22 cellular contexts compared by ENCODE assay signal in the genomic region with DNA sequence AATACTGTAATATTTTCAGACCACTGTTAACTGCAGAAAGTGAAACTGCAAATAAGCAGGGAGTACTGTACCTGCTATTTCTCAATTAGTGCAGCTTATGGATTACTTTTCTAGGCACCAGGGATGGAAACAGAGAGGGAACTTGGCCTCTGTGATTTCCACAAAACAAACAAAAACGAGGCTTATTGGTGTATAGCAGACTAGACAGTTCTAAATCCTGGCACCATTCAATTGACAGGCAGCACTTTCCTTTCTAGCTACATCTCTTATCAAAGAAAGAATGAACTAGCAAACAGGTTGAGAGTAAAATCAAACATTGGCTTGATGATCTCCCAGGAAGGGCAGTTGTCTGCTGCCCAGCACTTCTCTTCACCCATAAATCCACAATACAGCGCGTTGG. TPM values are rescaled to one million over a fixed set of nuclear protein-coding genes. Genes with fewer than 3 reads are reported as not detected.
"Had no signal": no experiment of that assay in that cellular context is flagged by ENCODE, and none has a peak within 500 bp of the region (broad histone marks: within the 10 kb centered on the region; RNA-seq: fewer than 3 reads in every experiment).

No MANE protein-coding gene starts in this region.

- H3K4me1 Mint-ChIP-seq: immature natural killer cell; naive B cell; nephron; stimulated activated effector memory CD8-positive, alpha-beta T cell treated with anti-CD3 and anti-CD28 coated beads, Interleukin-12 subunit alpha, Interleukin-12 subunit beta, amount 100 ng/mL, for 72 hours had no signal

- DNase-seq: cortex of kidney; dorsolateral prefrontal cortex; effector memory CD4-positive, alpha-beta T cell; gastrocnemius medialis; heart right ventricle; immature natural killer cell; left ventricle myocardium inferior; naive B cell; occipital lobe; pancreas; right cardiac atrium; stimulated activated CD4-positive, alpha-beta T cell treated with anti-CD3 and anti-CD28 coated beads, Interleukin-4, amount 100 ng/mL, for 1 hour; stimulated activated CD8-positive, alpha-beta memory T cell treated with anti-CD3 and anti-CD28 coated beads, Interleukin-4, amount 100 ng/mL, for 48 hours; tibial artery; upper lobe of left lung had no signal

- H3K4me3 ChIP-seq: dorsolateral prefrontal cortex, esophagus muscularis mucosa, gastrocnemius medialis, heart right ventricle, left ventricle myocardium inferior, pancreas, tibial artery, upper lobe of left lung, vagina had no signal

- H3K27me3 ChIP-seq: dorsolateral prefrontal cortex, esophagus muscularis mucosa, gastrocnemius medialis, heart right ventricle, pancreas, tibial artery, upper lobe of left lung, vagina had no signal

- H3K27ac Mint-ChIP-seq: naive B cell; nephron; stimulated activated effector memory CD8-positive, alpha-beta T cell treated with anti-CD3 and anti-CD28 coated beads, Interleukin-12 subunit alpha, Interleukin-12 subunit beta, amount 100 ng/mL, for 72 hours; stimulated activated naive CD8-positive, alpha-beta T cell treated with anti-CD3 and anti-CD28 coated beads, Interleukin-15, Interleukin-2, amounts not matched to agents 100 ng/mL and 50 ng/mL, for 24 hours had no signal

- H3K36me3 ChIP-seq: esophagus muscularis mucosa, gastrocnemius medialis, heart right ventricle, left ventricle myocardium inferior, pancreas, tibial artery, upper lobe of left lung, vagina had no signal

- H3K9me3 Mint-ChIP-seq: immature natural killer cell; stimulated activated effector memory CD8-positive, alpha-beta T cell treated with anti-CD3 and anti-CD28 coated beads, Interleukin-12 subunit alpha, Interleukin-12 subunit beta, amount 100 ng/mL, for 72 hours; stimulated activated naive CD8-positive, alpha-beta T cell treated with anti-CD3 and anti-CD28 coated beads, Interleukin-15, Interleukin-2, amounts not matched to agents 100 ng/mL and 50 ng/mL, for 24 hours had no signal

- ATAC-seq: gastrocnemius medialis; heart right ventricle; right cardiac atrium; stimulated activated effector memory CD8-positive, alpha-beta T cell treated with anti-CD3 and anti-CD28 coated beads, Interleukin-12 subunit alpha, Interleukin-12 subunit beta, amount 100 ng/mL, for 72 hours had no signal

- H3K9me3 ChIP-seq: esophagus muscularis mucosa, gastrocnemius medialis, pancreas, tibial artery, upper lobe of left lung, vagina had no signal

- H3K4me3 Mint-ChIP-seq: immature natural killer cell; naive B cell; nephron; stimulated activated effector memory CD8-positive, alpha-beta T cell treated with anti-CD3 and anti-CD28 coated beads, Interleukin-12 subunit alpha, Interleukin-12 subunit beta, amount 100 ng/mL, for 72 hours; stimulated activated naive CD8-positive, alpha-beta T cell treated with anti-CD3 and anti-CD28 coated beads, Interleukin-15, Interleukin-2, amounts not matched to agents 100 ng/mL and 50 ng/mL, for 24 hours had no signal

- H3K4me1 ChIP-seq: gastrocnemius medialis, tibial artery, vagina had no signal

- H3K27ac ChIP-seq: dorsolateral prefrontal cortex, epithelial cell of prostate, esophagus muscularis mucosa, gastrocnemius medialis, left ventricle myocardium inferior, pancreas, tibial artery, vagina had no signal

- H3K36me3 Mint-ChIP-seq: immature natural killer cell; naive B cell; stimulated activated effector memory CD8-positive, alpha-beta T cell treated with anti-CD3 and anti-CD28 coated beads, Interleukin-12 subunit alpha, Interleukin-12 subunit beta, amount 100 ng/mL, for 72 hours had no signal

RNA-seq across cellular contexts. Expression of gene IL33, which starts 16.0 kb away (rescaled TPM):
- total RNA-seq: progenitor cell of endocrine pancreas had no signal
